ENCODE assay signal across 1 cellular context in the genomic region with DNA sequence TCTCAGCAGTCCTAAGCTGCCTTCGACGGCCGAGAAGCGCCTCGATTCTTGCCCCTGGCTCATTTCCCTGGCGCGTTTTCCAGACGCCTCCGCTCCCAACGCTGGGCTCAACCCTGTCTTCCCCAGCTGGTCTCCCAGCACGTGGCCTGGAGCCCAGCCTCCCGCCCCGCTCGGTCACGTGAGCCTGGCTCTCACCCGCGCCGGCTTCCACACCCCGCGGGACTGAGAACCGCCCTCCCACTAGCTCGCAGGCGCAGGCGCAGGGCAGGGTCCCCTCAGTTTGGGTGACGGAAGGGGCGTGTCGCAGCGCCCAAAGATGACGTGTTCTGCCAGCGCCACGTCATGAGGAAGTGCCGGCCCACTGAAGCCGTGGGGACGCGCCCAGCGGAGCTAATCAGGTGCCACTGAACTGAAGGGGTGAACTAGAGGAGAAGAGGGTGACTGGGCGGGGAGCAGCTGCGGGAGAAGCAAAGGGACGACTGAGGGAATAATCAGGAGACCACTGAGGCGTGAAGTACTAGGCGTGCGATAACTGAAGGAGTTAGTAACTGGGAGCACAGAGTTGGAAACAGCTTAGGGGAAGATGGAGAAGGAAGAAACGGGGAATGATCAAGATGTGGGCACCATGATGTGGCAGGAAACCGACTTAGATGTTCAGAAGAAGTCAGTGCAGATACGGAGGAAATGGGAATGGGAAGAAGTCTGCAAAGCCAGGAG.
TF ChIP-seq lines count a peak whose summit lies in the region.

A gene with protein sequence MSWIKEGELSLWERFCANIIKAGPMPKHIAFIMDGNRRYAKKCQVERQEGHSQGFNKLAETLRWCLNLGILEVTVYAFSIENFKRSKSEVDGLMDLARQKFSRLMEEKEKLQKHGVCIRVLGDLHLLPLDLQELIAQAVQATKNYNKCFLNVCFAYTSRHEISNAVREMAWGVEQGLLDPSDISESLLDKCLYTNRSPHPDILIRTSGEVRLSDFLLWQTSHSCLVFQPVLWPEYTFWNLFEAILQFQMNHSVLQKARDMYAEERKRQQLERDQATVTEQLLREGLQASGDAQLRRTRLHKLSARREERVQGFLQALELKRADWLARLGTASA (plus strand): TSS at position 343 of the 717 bp plus-strand sequence. CDS start 625 bp downstream, outside the sequence.

TF ChIP-seq in HepG2, 621 proteins besides CTCF, POLR2A, EP300 and RAD21 (continued from another document and continues in another):
- no peak for TF ChIP-seq ZFAT (CRISPR knock-in tag; conservative IDR thresholded peaks at IDR 0.05)
- no peak for TF ChIP-seq ZNF460 (CRISPR knock-in tag; IDR thresholded peaks at IDR 0.05; ENCODE audit: borderline replicate concordance)
- no peak for TF ChIP-seq SMARCC2 (IDR thresholded peaks at IDR 0.05)
- peak; percentile 89 for TF ChIP-seq DMAP1 (CRISPR knock-in tag; IDR thresholded peaks at IDR 0.05)
- TF ChIP-seq KDM3A (CRISPR knock-in tag; IDR thresholded peaks at IDR 0.05; ENCODE audit: low read depth), result peak; percentile 83
- TF ChIP-seq NCOA5 (CRISPR knock-in tag; IDR thresholded peaks at IDR 0.05), result no peak
- TF ChIP-seq ZNF660 (CRISPR knock-in tag; IDR thresholded peaks at IDR 0.05; ENCODE audit: borderline replicate concordance, low read depth), result no peak
- TF ChIP-seq RNF2 (conservative IDR thresholded peaks at IDR 0.05; ENCODE audit: low read depth), result peak; percentile 98
- peak; percentile 99 for TF ChIP-seq NFKB2 (CRISPR knock-in tag; IDR thresholded peaks at IDR 0.05; ENCODE audit: borderline replicate concordance)
- TF ChIP-seq SMARCE1 (IDR thresholded peaks at IDR 0.05; ENCODE audit: borderline replicate concordance), result no peak
- peak; percentile 66 for TF ChIP-seq NFYC (CRISPR knock-in tag; IDR thresholded peaks at IDR 0.05)
- TF ChIP-seq, protein P1, sequence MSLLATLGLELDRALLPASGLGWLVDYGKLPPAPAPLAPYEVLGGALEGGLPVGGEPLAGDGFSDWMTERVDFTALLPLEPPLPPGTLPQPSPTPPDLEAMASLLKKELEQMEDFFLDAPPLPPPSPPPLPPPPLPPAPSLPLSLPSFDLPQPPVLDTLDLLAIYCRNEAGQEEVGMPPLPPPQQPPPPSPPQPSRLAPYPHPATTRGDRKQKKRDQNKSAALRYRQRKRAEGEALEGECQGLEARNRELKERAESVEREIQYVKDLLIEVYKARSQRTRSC (CRISPR knock-in tag; IDR thresholded peaks at IDR 0.05; ENCODE audit: low read depth), result no peak
- peak; percentile 71; the same call in 1 of the 2 replicates for TF ChIP-seq ZMYM3 (CRISPR knock-in tag; IDR thresholded peaks at IDR 0.05)
- no peak for TF ChIP-seq ZNF496 (CRISPR knock-in tag; IDR thresholded peaks at IDR 0.05; ENCODE audit: insufficient replicate concordance)
- TF ChIP-seq ZNF569 (CRISPR knock-in tag; IDR thresholded peaks at IDR 0.05; ENCODE audit: borderline replicate concordance), result no peak
- TF ChIP-seq, protein P2, sequence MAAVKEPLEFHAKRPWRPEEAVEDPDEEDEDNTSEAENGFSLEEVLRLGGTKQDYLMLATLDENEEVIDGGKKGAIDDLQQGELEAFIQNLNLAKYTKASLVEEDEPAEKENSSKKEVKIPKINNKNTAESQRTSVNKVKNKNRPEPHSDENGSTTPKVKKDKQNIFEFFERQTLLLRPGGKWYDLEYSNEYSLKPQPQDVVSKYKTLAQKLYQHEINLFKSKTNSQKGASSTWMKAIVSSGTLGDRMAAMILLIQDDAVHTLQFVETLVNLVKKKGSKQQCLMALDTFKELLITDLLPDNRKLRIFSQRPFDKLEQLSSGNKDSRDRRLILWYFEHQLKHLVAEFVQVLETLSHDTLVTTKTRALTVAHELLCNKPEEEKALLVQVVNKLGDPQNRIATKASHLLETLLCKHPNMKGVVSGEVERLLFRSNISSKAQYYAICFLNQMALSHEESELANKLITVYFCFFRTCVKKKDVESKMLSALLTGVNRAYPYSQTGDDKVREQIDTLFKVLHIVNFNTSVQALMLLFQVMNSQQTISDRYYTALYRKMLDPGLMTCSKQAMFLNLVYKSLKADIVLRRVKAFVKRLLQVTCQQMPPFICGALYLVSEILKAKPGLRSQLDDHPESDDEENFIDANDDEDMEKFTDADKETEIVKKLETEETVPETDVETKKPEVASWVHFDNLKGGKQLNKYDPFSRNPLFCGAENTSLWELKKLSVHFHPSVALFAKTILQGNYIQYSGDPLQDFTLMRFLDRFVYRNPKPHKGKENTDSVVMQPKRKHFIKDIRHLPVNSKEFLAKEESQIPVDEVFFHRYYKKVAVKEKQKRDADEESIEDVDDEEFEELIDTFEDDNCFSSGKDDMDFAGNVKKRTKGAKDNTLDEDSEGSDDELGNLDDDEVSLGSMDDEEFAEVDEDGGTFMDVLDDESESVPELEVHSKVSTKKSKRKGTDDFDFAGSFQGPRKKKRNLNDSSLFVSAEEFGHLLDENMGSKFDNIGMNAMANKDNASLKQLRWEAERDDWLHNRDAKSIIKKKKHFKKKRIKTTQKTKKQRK (IDR thresholded peaks at IDR 0.05; ENCODE audit: low read length), result no peak
- TF ChIP-seq, protein P3, sequence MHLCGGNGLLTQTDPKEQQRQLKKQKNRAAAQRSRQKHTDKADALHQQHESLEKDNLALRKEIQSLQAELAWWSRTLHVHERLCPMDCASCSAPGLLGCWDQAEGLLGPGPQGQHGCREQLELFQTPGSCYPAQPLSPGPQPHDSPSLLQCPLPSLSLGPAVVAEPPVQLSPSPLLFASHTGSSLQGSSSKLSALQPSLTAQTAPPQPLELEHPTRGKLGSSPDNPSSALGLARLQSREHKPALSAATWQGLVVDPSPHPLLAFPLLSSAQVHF (CRISPR knock-in tag; IDR thresholded peaks at IDR 0.05), result peak; percentile 94
- TF ChIP-seq RXRB (CRISPR knock-in tag; IDR thresholded peaks at IDR 0.05; ENCODE audit: borderline replicate concordance), result peak; percentile 87; the same call in 1 of the 2 replicates
- no peak for TF ChIP-seq FOXP1 (IDR thresholded peaks at IDR 0.05)
- peak; percentile 23; the same call in 1 of the 2 replicates for TF ChIP-seq FOXP1 (CRISPR knock-in tag; IDR thresholded peaks at IDR 0.05)
- TF ChIP-seq TAF1 (CRISPR knock-in tag; IDR thresholded peaks at IDR 0.05), result peak; percentile 86
- TF ChIP-seq ZNF333 (CRISPR knock-in tag; IDR thresholded peaks at IDR 0.05; ENCODE audit: borderline replicate concordance), result peak; percentile 85; the same call in 1 of the 2 replicates
- TF ChIP-seq ZNF382 (CRISPR knock-in tag; IDR thresholded peaks at IDR 0.05; ENCODE audit: borderline replicate concordance), result no peak
- TF ChIP-seq, protein P4, sequence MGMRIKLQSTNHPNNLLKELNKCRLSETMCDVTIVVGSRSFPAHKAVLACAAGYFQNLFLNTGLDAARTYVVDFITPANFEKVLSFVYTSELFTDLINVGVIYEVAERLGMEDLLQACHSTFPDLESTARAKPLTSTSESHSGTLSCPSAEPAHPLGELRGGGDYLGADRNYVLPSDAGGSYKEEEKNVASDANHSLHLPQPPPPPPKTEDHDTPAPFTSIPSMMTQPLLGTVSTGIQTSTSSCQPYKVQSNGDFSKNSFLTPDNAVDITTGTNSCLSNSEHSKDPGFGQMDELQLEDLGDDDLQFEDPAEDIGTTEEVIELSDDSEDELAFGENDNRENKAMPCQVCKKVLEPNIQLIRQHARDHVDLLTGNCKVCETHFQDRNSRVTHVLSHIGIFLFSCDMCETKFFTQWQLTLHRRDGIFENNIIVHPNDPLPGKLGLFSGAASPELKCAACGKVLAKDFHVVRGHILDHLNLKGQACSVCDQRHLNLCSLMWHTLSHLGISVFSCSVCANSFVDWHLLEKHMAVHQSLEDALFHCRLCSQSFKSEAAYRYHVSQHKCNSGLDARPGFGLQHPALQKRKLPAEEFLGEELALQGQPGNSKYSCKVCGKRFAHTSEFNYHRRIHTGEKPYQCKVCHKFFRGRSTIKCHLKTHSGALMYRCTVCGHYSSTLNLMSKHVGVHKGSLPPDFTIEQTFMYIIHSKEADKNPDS (CRISPR knock-in tag; IDR thresholded peaks at IDR 0.05), result 0 out of 2 replicates have a peak, but pooled peaks have one; percentile 36
- TF ChIP-seq, protein P5, sequence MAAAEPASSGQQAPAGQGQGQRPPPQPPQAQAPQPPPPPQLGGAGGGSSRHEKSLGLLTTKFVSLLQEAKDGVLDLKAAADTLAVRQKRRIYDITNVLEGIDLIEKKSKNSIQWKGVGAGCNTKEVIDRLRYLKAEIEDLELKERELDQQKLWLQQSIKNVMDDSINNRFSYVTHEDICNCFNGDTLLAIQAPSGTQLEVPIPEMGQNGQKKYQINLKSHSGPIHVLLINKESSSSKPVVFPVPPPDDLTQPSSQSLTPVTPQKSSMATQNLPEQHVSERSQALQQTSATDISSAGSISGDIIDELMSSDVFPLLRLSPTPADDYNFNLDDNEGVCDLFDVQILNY (CRISPR knock-in tag; conservative IDR thresholded peaks at IDR 0.05), result peak; percentile 90
- TF ChIP-seq, protein P6, sequence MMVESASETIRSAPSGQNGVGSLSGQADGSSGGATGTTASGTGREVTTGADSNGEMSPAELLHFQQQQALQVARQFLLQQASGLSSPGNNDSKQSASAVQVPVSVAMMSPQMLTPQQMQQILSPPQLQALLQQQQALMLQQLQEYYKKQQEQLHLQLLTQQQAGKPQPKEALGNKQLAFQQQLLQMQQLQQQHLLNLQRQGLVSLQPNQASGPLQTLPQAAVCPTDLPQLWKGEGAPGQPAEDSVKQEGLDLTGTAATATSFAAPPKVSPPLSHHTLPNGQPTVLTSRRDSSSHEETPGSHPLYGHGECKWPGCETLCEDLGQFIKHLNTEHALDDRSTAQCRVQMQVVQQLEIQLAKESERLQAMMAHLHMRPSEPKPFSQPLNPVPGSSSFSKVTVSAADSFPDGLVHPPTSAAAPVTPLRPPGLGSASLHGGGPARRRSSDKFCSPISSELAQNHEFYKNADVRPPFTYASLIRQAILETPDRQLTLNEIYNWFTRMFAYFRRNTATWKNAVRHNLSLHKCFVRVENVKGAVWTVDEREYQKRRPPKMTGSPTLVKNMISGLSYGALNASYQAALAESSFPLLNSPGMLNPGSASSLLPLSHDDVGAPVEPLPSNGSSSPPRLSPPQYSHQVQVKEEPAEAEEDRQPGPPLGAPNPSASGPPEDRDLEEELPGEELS (CRISPR knock-in tag; IDR thresholded peaks at IDR 0.05), result peak; percentile 72
- TF ChIP-seq, protein P7, sequence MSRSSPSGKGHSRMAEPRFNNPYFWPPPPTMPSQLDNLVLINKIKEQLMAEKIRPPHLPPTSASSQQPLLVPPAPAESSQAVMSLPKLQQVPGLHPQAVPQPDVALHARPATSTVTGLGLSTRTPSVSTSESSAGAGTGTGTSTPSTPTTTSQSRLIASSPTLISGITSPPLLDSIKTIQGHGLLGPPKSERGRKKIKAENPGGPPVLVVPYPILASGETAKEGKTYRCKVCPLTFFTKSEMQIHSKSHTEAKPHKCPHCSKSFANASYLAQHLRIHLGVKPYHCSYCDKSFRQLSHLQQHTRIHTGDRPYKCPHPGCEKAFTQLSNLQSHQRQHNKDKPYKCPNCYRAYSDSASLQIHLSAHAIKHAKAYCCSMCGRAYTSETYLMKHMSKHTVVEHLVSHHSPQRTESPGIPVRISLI (CRISPR knock-in tag; IDR thresholded peaks at IDR 0.05; ENCODE audit: borderline replicate concordance), result no peak
- TF ChIP-seq, protein P8, sequence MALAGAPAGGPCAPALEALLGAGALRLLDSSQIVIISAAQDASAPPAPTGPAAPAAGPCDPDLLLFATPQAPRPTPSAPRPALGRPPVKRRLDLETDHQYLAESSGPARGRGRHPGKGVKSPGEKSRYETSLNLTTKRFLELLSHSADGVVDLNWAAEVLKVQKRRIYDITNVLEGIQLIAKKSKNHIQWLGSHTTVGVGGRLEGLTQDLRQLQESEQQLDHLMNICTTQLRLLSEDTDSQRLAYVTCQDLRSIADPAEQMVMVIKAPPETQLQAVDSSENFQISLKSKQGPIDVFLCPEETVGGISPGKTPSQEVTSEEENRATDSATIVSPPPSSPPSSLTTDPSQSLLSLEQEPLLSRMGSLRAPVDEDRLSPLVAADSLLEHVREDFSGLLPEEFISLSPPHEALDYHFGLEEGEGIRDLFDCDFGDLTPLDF (CRISPR knock-in tag; IDR thresholded peaks at IDR 0.05), result peak; percentile 92; the same call in 1 of the 2 replicates
- TF ChIP-seq MAZ (IDR thresholded peaks at IDR 0.05; ENCODE audit: borderline replicate concordance, low read depth, low read length), result peak; percentile 78; the same call in 1 of the 2 replicates
- peak; percentile 98 for TF ChIP-seq MAZ (CRISPR knock-in tag; IDR thresholded peaks at IDR 0.05; ENCODE audit: low read depth)
- peak; percentile 99 for TF ChIP-seq SRY (CRISPR knock-in tag; IDR thresholded peaks at IDR 0.05)
- TF ChIP-seq, protein P9, sequence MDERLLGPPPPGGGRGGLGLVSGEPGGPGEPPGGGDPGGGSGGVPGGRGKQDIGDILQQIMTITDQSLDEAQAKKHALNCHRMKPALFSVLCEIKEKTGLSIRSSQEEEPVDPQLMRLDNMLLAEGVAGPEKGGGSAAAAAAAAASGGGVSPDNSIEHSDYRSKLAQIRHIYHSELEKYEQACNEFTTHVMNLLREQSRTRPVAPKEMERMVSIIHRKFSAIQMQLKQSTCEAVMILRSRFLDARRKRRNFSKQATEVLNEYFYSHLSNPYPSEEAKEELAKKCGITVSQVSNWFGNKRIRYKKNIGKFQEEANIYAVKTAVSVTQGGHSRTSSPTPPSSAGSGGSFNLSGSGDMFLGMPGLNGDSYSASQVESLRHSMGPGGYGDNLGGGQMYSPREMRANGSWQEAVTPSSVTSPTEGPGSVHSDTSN (CRISPR knock-in tag; IDR thresholded peaks at IDR 0.05), result peak; percentile 55
- TF ChIP-seq, protein P10, sequence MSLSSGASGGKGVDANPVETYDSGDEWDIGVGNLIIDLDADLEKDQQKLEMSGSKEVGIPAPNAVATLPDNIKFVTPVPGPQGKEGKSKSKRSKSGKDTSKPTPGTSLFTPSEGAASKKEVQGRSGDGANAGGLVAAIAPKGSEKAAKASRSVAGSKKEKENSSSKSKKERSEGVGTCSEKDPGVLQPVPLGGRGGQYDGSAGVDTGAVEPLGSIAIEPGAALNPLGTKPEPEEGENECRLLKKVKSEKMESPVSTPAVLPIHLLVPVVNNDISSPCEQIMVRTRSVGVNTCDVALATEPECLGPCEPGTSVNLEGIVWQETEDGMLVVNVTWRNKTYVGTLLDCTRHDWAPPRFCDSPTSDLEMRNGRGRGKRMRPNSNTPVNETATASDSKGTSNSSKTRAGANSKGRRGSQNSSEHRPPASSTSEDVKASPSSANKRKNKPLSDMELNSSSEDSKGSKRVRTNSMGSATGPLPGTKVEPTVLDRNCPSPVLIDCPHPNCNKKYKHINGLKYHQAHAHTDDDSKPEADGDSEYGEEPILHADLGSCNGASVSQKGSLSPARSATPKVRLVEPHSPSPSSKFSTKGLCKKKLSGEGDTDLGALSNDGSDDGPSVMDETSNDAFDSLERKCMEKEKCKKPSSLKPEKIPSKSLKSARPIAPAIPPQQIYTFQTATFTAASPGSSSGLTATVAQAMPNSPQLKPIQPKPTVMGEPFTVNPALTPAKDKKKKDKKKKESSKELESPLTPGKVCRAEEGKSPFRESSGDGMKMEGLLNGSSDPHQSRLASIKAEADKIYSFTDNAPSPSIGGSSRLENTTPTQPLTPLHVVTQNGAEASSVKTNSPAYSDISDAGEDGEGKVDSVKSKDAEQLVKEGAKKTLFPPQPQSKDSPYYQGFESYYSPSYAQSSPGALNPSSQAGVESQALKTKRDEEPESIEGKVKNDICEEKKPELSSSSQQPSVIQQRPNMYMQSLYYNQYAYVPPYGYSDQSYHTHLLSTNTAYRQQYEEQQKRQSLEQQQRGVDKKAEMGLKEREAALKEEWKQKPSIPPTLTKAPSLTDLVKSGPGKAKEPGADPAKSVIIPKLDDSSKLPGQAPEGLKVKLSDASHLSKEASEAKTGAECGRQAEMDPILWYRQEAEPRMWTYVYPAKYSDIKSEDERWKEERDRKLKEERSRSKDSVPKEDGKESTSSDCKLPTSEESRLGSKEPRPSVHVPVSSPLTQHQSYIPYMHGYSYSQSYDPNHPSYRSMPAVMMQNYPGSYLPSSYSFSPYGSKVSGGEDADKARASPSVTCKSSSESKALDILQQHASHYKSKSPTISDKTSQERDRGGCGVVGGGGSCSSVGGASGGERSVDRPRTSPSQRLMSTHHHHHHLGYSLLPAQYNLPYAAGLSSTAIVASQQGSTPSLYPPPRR (CRISPR knock-in tag; IDR thresholded peaks at IDR 0.05; ENCODE audit: borderline replicate concordance), result peak; percentile 34; the same call in 1 of the 2 replicates
- TF ChIP-seq U2AF1 (optimal IDR thresholded peaks at IDR 0.05; ENCODE audit: low read depth, low read length), result no peak
- TF ChIP-seq ADNP (CRISPR knock-in tag; IDR thresholded peaks at IDR 0.05), result no peak
